ENCODE assay signal across 28 cellular contexts in genomic region chr1:57638239-57638638, GRCh38.
"Had no signal": no experiment of that assay in that cellular context is flagged by ENCODE, and none has a peak within 500 bp of the region (broad histone marks: within the 10 kb centered on the region; RNA-seq: fewer than 3 reads in every experiment).

No MANE protein-coding gene starts in this region.

- H3K27me3 ChIP-seq: left lung, pancreas, sigmoid colon, spleen, stomach, testis, thyroid gland, transverse colon, upper lobe of left lung, vagina had no signal

- H3K36me3 ChIP-seq: left lung, lower lobe of right lung, pancreas, prostate gland, sigmoid colon, spleen, stomach, thyroid gland, transverse colon, upper lobe of left lung, vagina had no signal

- FAIRE-seq: islet of Langerhans had no signal

- H3K9me3 ChIP-seq: left lung, lower lobe of right lung, pancreas, prostate gland, sigmoid colon, spleen, stomach, testis, thyroid gland, transverse colon, upper lobe of left lung, vagina had no signal

- H3K27ac ChIP-seq: left lung, lower lobe of right lung, pancreas, prostate gland, sigmoid colon, spleen, stomach, testis, thyroid gland, transverse colon, upper lobe of left lung, vagina had no signal

- H3K4me3 ChIP-seq: left lung, lower lobe of right lung, pancreas, prostate gland, sigmoid colon, spleen, stomach, testis, thyroid gland, transverse colon, upper lobe of left lung, vagina had no signal

- ATAC-seq: left colon; left lung; lower lobe of right lung; naive thymus-derived CD8-positive, alpha-beta T cell; pancreas; right cardiac atrium; stimulated activated effector memory CD8-positive, alpha-beta T cell treated with anti-CD3 and anti-CD28 coated beads, Interleukin-12 subunit alpha, Interleukin-12 subunit beta, amount 100 ng/mL, for 72 hours had no signal

- DNase-seq: hypothalamus; immature natural killer cell; kidney; left colon; left lung; lower lobe of right lung; mammary epithelial cell; mesenchymal stem cell; naive thymus-derived CD8-positive, alpha-beta T cell; nucleus accumbens; pancreas; posterior cingulate gyrus; retina; right cardiac atrium; sigmoid colon; small intestine; spleen; stimulated activated CD4-positive, alpha-beta T cell treated with anti-CD3 and anti-CD28 coated beads, Interleukin-4, amount 100 ng/mL, for 24 hours; stimulated activated naive CD4-positive, alpha-beta T cell; stomach; testis; thyroid gland; transverse colon; upper lobe of left lung had no signal

- H3K4me1 ChIP-seq: left lung, lower lobe of right lung, pancreas, prostate gland, sigmoid colon, spleen, stomach, testis, thyroid gland, transverse colon, upper lobe of left lung, vagina had no signal
